ENCODE assay signal across 19 cellular contexts in the genomic region with DNA sequence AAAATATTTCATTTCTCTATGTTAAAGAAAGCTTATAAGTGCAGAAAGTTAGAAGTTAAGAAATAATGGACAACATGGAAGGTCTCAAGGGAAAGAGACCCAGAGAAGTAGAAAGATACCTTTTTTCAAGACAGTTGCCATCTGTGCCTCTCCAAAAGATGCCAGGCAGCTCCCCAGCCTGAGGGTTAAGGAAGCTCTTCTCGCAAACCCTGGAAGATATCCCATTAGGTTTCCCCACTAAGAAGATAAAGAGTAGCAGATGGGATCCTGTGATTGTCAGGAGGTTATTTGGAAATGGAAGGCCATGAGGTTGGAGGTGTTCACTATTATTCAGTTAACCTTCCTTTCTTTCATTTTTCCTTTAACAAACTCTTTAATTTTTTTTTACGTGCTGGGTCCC.
"Had no signal": no experiment of that assay in that cellular context is flagged by ENCODE, and none has a peak within 500 bp of the region (broad histone marks: within the 10 kb centered on the region; RNA-seq: fewer than 3 reads in every experiment).

No MANE protein-coding gene starts in this region.

- H3K4me3 ChIP-seq: hepatocyte, pancreas, suprapubic skin, thyroid gland, upper lobe of left lung, uterus had no signal

- H3K4me3 Mint-ChIP-seq: dendritic cell treated with granulocyte-macrophage colony-stimulating factor and Interleukin-4, amounts not matched to agents 40 ng/mL and 50 ng/mL, for 4 days; effector memory CD8-positive, alpha-beta T cell; naive B cell; nephron had no signal

- H3K27me3 Mint-ChIP-seq: dendritic cell treated with granulocyte-macrophage colony-stimulating factor and Interleukin-4, amounts not matched to agents 40 ng/mL and 50 ng/mL, for 4 days; effector memory CD8-positive, alpha-beta T cell; naive B cell; progenitor cell of endocrine pancreas had no signal

- H3K27ac Mint-ChIP-seq: dendritic cell treated with granulocyte-macrophage colony-stimulating factor and Interleukin-4, amounts not matched to agents 40 ng/mL and 50 ng/mL, for 4 days; effector memory CD8-positive, alpha-beta T cell; nephron; progenitor cell of endocrine pancreas had no signal

- H3K36me3 ChIP-seq: thyroid gland, uterus had no signal

- H3K9me3 Mint-ChIP-seq: dendritic cell treated with granulocyte-macrophage colony-stimulating factor and Interleukin-4, amounts not matched to agents 40 ng/mL and 50 ng/mL, for 4 days; effector memory CD8-positive, alpha-beta T cell had no signal

- H3K27me3 ChIP-seq: foreskin keratinocyte, hepatocyte, pancreas, suprapubic skin, thyroid gland, upper lobe of left lung, uterus had no signal

- H3K27ac ChIP-seq: foreskin keratinocyte, hepatocyte, pancreas, suprapubic skin, thyroid gland, upper lobe of left lung, uterus had no signal

- ATAC-seq: effector memory CD8-positive, alpha-beta T cell; foreskin keratinocyte; pancreas; right cardiac atrium; stimulated activated naive CD8-positive, alpha-beta T cell treated with anti-CD3 and anti-CD28 coated beads, Interleukin-15, Interleukin-2, amounts not matched to agents 100 U/mL and 50 U/mL, for 24 hours had no signal

- H3K4me1 Mint-ChIP-seq: naive B cell, nephron had no signal

- DNase-seq: effector memory CD8-positive, alpha-beta T cell; foreskin keratinocyte; head of caudate nucleus; mesendoderm; naive B cell; occipital lobe; pancreas; right cardiac atrium; small intestine; stimulated activated CD4-positive, alpha-beta T cell treated with anti-CD3 and anti-CD28 coated beads, Interleukin-12 subunit alpha, Interleukin-12 subunit beta, amount 100 ng/mL, for 4 hours; stimulated activated naive CD8-positive, alpha-beta T cell treated with anti-CD3 and anti-CD28 coated beads, Interleukin-15, Interleukin-2, amounts not matched to agents 100 U/mL and 50 U/mL, for 24 hours; thyroid gland; upper lobe of left lung; uterus had no signal
